8 cellular contexts compared by ENCODE assay signal in the genomic region with DNA sequence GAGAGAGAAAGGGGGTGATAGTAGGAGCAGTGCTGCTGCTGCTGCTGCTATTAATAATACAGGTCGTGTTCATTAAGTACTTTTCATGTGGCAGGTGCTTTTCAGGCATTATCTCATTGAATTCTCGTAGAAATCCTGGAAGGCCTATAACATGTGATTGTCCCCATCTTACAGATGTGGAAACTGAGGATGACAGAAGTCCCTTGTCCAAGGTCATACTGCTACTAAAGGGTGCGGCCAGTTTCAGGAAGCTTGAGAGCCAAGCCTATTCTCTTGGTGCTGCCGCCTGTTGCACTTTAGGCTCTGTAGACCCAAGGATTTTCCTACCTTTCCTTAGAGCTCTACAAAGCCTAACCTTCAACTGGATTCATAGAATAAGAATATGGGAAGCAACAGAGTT.
"Had no signal": no experiment of that assay in that cellular context is flagged by ENCODE, and none has a peak within 500 bp of the region (broad histone marks: within the 10 kb centered on the region; RNA-seq: fewer than 3 reads in every experiment).

No MANE protein-coding gene starts in this region.

- H3K9me3 ChIP-seq: HAP-1 had no signal

- H3K36me3 ChIP-seq: HAP-1 had no signal

- H3K4me3 ChIP-seq: GM23248, HAP-1 had no signal

- H3K27ac ChIP-seq: GM23248, HL-60 had no signal

- DNase-seq: GM23248, GOT3, H7, HFFc6, IMR-90, KBM-7 had no signal

- H3K4me1 ChIP-seq: HAP-1 had no signal

- H2AFZ ChIP-seq: GM23248 had no signal
